8 cellular contexts compared by ENCODE assay signal in genomic region chr16:62036101-62036806, GRCh38. TPM values are rescaled to one million over a fixed set of nuclear protein-coding genes. Genes with fewer than 3 reads are reported as not detected.
DNase-seq lines count a peak whose midpoint lies in the region.

CDH8 (minus strand) TSS chr16:62036438; CDS start chr16:62021403, 15,035 bp downstream.

- H3K36me3 ChIP-seq in HUES48 (ENCODE audit: control insufficient read depth, insufficient read depth, low read length): no peaks in the 10 kb centered on the region
- no peaks in the 10 kb centered on the region for H3K36me3 ChIP-seq in skeletal muscle satellite cell (ENCODE audit: insufficient read depth, low read length)

- DNase-seq in amygdala (lab: John Stamatoyannopoulos, UW) (peak in 37 of 56 donors; percentile 12 to 71 (median 48)), NCI-H2171 treated with DMSO at 0.1 percent for 48 hours (lab: John Stamatoyannopoulos, UW) (no peak), NCI-H2029 treated with DMSO at 0.1 percent for 48 hours (lab: John Stamatoyannopoulos, UW) (no peak)
- DNase-seq in effector CD8-positive, alpha-beta T cell (lab: John Stamatoyannopoulos, UW): no peak
- no peak for DNase-seq in activated CD8-positive, alpha-beta memory T cell treated with anti-CD3 and anti-CD28 coated beads, Interleukin-2, amount 50 U/mL, for 48 hours

- H3K9me3 ChIP-seq in HUES48 (ENCODE audit: control insufficient read depth, insufficient read depth, low read length) (no peaks in the 10 kb centered on the region), iPS-18c (ENCODE audit: control insufficient read depth, insufficient read depth, low read length) (no peaks in the 10 kb centered on the region), skeletal muscle satellite cell (replicated peaks; ENCODE audit: low read length) (no peaks in the 10 kb centered on the region)

- peaks cover 78% of the 10 kb centered on the region for H3K27me3 ChIP-seq in HUES48 (ENCODE audit: control insufficient read depth, insufficient read depth, low read length)
- peaks cover 40% of the 10 kb centered on the region for H3K27me3 ChIP-seq in skeletal muscle satellite cell (ENCODE audit: control insufficient read depth, insufficient read depth, low read length)

- H3K9ac ChIP-seq in HUES48 (ENCODE audit: low read depth, low read length): no peak within 1 kb of the TSS
- no peak within 1 kb of the TSS for H3K9ac ChIP-seq in skeletal muscle satellite cell (ENCODE audit: low read depth, low read length)

- H3K4me3 ChIP-seq in HUES48 (ENCODE audit: low read depth, low read length) (peak within 1 kb of the TSS; percentile 70), iPS-18c (ENCODE audit: insufficient read depth, low read depth, low read length) (peak within 1 kb of the TSS; percentile 75), skeletal muscle satellite cell (ENCODE audit: low read length) (peak within 1 kb of the TSS; percentile 62)

- H3K4me2 ChIP-seq in skeletal muscle satellite cell (ENCODE audit: low read length): peak within 1 kb of the TSS; percentile 63

- H3K4me1 ChIP-seq in HUES48 (ENCODE audit: control insufficient read depth, insufficient read depth, low read length) (peaks cover 48% of the 10 kb centered on the region), skeletal muscle satellite cell (ENCODE audit: control insufficient read depth, insufficient read depth, low read length) (no peaks in the 10 kb centered on the region)

- no peak within 1 kb of the TSS for H3K27ac ChIP-seq in HUES48 (ENCODE audit: low read depth, low read length)

RNA-seq across cellular contexts. Expression of gene CDH8, which starts in this region (rescaled TPM):
- under 0.01 TPM in 2 replicates for total RNA-seq in skeletal muscle satellite cell (2012; rRNA removed)

Comparison
In these comparisons a context has a peak if more than half of its experiments do, and no peak if none do; other contexts are left out.
1. DNase-seq: peak in amygdala (37 of 56); none in NCI-H2171 treated with DMSO at 0.1 percent for 48 hours (single experiment), effector CD8-positive, alpha-beta T cell (single experiment), NCI-H2029 treated with DMSO at 0.1 percent for 48 hours (single experiment) and activated CD8-positive, alpha-beta memory T cell treated with anti-CD3 and anti-CD28 coated beads, Interleukin-2, amount 50 U/mL, for 48 hours (single experiment).
2. Peak in every context shown above with its lines, with median percentiles within 50 percentile points of each other: H3K4me3 ChIP-seq.